Comparison of ENCODE assay signal across 20 cellular contexts in the genomic region with DNA sequence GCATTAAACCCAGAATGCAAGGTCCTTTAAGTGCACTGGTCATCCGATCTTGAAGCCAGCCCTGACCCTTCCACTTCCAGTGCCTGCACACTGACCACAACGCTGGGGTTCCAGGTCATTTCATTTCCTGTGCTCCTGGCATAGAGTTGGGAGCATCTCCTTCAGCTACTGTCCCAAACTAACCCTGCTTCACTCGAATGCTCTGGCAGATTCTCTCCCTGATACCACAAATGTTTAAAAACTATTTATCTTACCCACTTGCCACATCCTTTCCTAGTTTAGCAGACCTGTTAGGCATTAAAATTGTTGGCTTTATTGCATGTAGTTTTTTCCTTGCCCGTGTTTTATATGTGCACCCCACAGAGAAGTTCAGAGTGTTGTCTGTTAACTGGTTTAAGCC.
"Had no signal": no experiment of that assay in that cellular context is flagged by ENCODE, and none has a peak within 500 bp of the region (broad histone marks: within the 10 kb centered on the region; RNA-seq: fewer than 3 reads in every experiment).

No MANE protein-coding gene starts in this region.

- ATAC-seq: activated CD8-positive, alpha-beta T cell treated with anti-CD3 and anti-CD28 coated beads for 36 hours; activated T-cell treated with anti-CD3 and anti-CD28 coated beads, Interleukin-2, amount 50 U/mL, for 4 hours; left cardiac atrium; lower lobe of right lung; WTC11 had no signal

- H3K36me3 ChIP-seq: adrenal gland, cardiac muscle cell, lower lobe of right lung, ovary had no signal

- H3K4me1 ChIP-seq: adrenal gland, lower lobe of right lung had no signal

- H3K36me3 Mint-ChIP-seq: immature natural killer cell; stimulated activated memory B cell treated with anti-CD40 and anti-IgM and Interleukin-4, amounts not matched to agents 10 μg/mL and 1 μg/mL and 100 μg/mL, for 72 hours; WTC11 had no signal

- H3K9me3 Mint-ChIP-seq: activated CD8-positive, alpha-beta T cell treated with anti-CD3 and anti-CD28 coated beads for 36 hours; activated T-cell treated with anti-CD3 and anti-CD28 coated beads, Interleukin-2, amount 50 U/mL, for 4 hours; neural crest cell; stimulated activated memory B cell treated with anti-CD40 and anti-IgM and Interleukin-4, amounts not matched to agents 10 μg/mL and 1 μg/mL and 100 μg/mL, for 72 hours; WTC11 had no signal

- H3K4me3 Mint-ChIP-seq: activated CD8-positive, alpha-beta T cell treated with anti-CD3 and anti-CD28 coated beads for 36 hours; activated T-cell treated with anti-CD3 and anti-CD28 coated beads, Interleukin-2, amount 50 U/mL, for 4 hours; immature natural killer cell; neural crest cell; stimulated activated memory B cell treated with anti-CD40 and anti-IgM and Interleukin-4, amounts not matched to agents 10 μg/mL and 1 μg/mL and 100 μg/mL, for 72 hours; WTC11 had no signal

- H3K27ac ChIP-seq: cardiac muscle cell, lower lobe of right lung, ovary had no signal

- H3K27me3 Mint-ChIP-seq: activated CD8-positive, alpha-beta T cell treated with anti-CD3 and anti-CD28 coated beads for 36 hours; stimulated activated memory B cell treated with anti-CD40 and anti-IgM and Interleukin-4, amounts not matched to agents 10 μg/mL and 1 μg/mL and 100 μg/mL, for 72 hours had no signal

- DNase-seq: activated CD4-positive, alpha-beta T cell treated with anti-CD3 and anti-CD28 coated beads for 48 hours; activated CD8-positive, alpha-beta T cell treated with anti-CD3 and anti-CD28 coated beads for 36 hours; activated effector memory CD4-positive, alpha-beta T cell treated with Interleukin-2 at 50 U/mL for 16 hours; activated naive CD4-positive, alpha-beta T cell treated with anti-CD3 and anti-CD28 coated beads, Interleukin-2, amount 50 U/mL, for 16 hours; activated T-cell treated with anti-CD3 and anti-CD28 coated beads, Interleukin-2, amount 50 U/mL, for 4 hours; adrenal gland; foreskin fibroblast; glutamatergic neuron; immature natural killer cell; lower lobe of right lung; midbrain; ovary; stimulated activated CD4-positive, alpha-beta T cell treated with anti-CD3 and anti-CD28 coated beads, Interleukin-2, amount 100 ng/mL, for 24 hours; T-helper 2 cell; trophoblast cell had no signal

- H3K9me3 ChIP-seq: adrenal gland, lower lobe of right lung, ovary had no signal

- H3K27me3 ChIP-seq: adrenal gland, cardiac muscle cell, ovary had no signal

- H3K4me1 Mint-ChIP-seq: immature natural killer cell; neural crest cell; stimulated activated memory B cell treated with anti-CD40 and anti-IgM and Interleukin-4, amounts not matched to agents 10 μg/mL and 1 μg/mL and 100 μg/mL, for 72 hours had no signal

- H3K27ac Mint-ChIP-seq: activated CD8-positive, alpha-beta T cell treated with anti-CD3 and anti-CD28 coated beads for 36 hours; immature natural killer cell; stimulated activated memory B cell treated with anti-CD40 and anti-IgM and Interleukin-4, amounts not matched to agents 10 μg/mL and 1 μg/mL and 100 μg/mL, for 72 hours; WTC11 had no signal

- H3K4me3 ChIP-seq: adrenal gland, cardiac muscle cell, lower lobe of right lung, ovary had no signal
